15 cellular contexts compared by ENCODE assay signal in the genomic region with DNA sequence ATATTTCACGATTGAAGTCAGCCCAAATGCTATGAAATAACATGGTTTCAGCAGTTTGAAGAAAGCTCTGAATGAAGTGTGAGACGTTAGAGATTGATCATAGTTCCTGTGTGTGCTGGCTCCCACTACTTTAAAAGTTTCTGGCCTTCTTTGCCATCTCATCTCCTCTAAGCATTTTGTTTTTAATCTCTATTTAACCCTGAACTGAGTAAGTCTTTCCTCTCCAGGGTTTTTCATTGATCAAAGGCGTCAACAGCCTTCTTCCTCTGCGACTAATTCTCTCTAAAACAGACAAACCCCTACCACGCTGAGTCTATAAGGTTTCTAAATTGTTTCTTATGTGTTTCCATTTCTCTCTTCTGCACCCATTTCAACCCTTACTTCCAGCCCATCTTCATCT.
DNase-seq lines count a peak whose midpoint lies in the region; ATAC-seq, FAIRE-seq and TF ChIP-seq lines count a peak whose summit lies in the region.
"Had no signal": no experiment of that assay in that cellular context is flagged by ENCODE, and none has a peak within 500 bp of the region (broad histone marks: within the 10 kb centered on the region; RNA-seq: fewer than 3 reads in every experiment).

No MANE protein-coding gene starts in this region.

- no peaks in the 10 kb centered on the region for H3K79me2 ChIP-seq in fibroblast of lung (ENCODE audit: control insufficient read depth, insufficient read depth, low read length)

- no peaks in the 10 kb centered on the region for H3K27me3 ChIP-seq in fibroblast of lung (ENCODE audit: control insufficient read depth, insufficient read depth, low read length)
- H3K27me3 ChIP-seq: adrenal gland, uterus had no signal

- peak; percentile 22 for DNase-seq in activated naive CD4-positive, alpha-beta T cell treated with anti-CD3 and anti-CD28 coated beads for 36 hours
- no peak for DNase-seq in activated naive CD4-positive, alpha-beta T cell treated with anti-CD3 and anti-CD28 coated beads, Interleukin-2, amount 50 U/mL, for 16 hours
- DNase-seq in activated CD8-positive, alpha-beta T cell treated with anti-CD3 and anti-CD28 coated beads, Interleukin-2, amount 10 ng/mL, durations not matched to agents 7 days and 5 days = no peak
- DNase-seq in fibroblast of lung (ENCODE audit: low read depth in 2 of 2) (no peak), HTR-8/SVneo (ENCODE audit: insufficient read length, low spot score) (no peak)
- no peak for DNase-seq in stimulated activated naive CD8-positive, alpha-beta T cell treated with anti-CD3 and anti-CD28 coated beads, Interleukin-15, amount 100 ng/mL, for 72 hours
- DNase-seq in stimulated activated CD4-positive, alpha-beta T cell treated with anti-CD3 and anti-CD28 coated beads, Interleukin-1b, Interleukin-23, amount 100 ng/mL, for 48 hours = no peak
- DNase-seq: adrenal gland, COR-L47, islet precursor cell, NCI-H1417, NCI-H69, uterus had no signal

- TF ChIP-seq CTCF in fibroblast of lung (conservative IDR thresholded peaks at IDR 0.05 in 1 of 2, IDR thresholded peaks at IDR 0.05 in 1 of 2; ENCODE audit: low read depth in 1 of 2, low read length in 2 of 2) = no peak

- H3K4me3 ChIP-seq in fibroblast of lung (replicated peaks in 1 of 4; ENCODE audit: control extremely low read depth in 1 of 4, insufficient read depth in 1 of 4, low read depth in 3 of 4, low read length in 4 of 4) = no peak overlapping the region
- H3K4me3 ChIP-seq: uterus had no signal

- H3K27ac Mint-ChIP-seq in activated naive CD4-positive, alpha-beta T cell treated with anti-CD3 and anti-CD28 coated beads for 36 hours = peak overlapping the region; percentile 73
- peak overlapping the region; percentile 81 for H3K27ac Mint-ChIP-seq in activated CD8-positive, alpha-beta T cell treated with anti-CD3 and anti-CD28 coated beads, Interleukin-2, amount 10 ng/mL, durations not matched to agents 7 days and 5 days
- peak overlapping the region; percentile 60 to 96 for H3K27ac Mint-ChIP-seq in stimulated activated naive CD8-positive, alpha-beta T cell treated with anti-CD3 and anti-CD28 coated beads, Interleukin-15, amount 100 ng/mL, for 72 hours
- H3K27ac Mint-ChIP-seq: memory B cell had no signal

- peak overlapping the region; percentile 68 for H2AFZ ChIP-seq in fibroblast of lung (ENCODE audit: low read length)

- H3K27ac ChIP-seq in fibroblast of lung (ENCODE audit: insufficient read depth, low read length) = no peak overlapping the region
- H3K27ac ChIP-seq: uterus had no signal

- H3K9me3 ChIP-seq in fibroblast of lung (ENCODE audit: control insufficient read depth, insufficient read depth, low read depth, low read length) = no peaks in the 10 kb centered on the region
- H3K9me3 ChIP-seq: adrenal gland, uterus had no signal

- no peaks in the 10 kb centered on the region for H4K20me1 ChIP-seq in fibroblast of lung (ENCODE audit: control insufficient read depth, extremely low read depth, insufficient read depth, low read length)

- POLR2A ChIA-PET in activated CD8-positive, alpha-beta T cell treated with anti-CD3 and anti-CD28 coated beads, Interleukin-2, amount 10 ng/mL, durations not matched to agents 7 days and 5 days (lab: Charles Lee) = no interaction called here

- H3K9ac ChIP-seq in fibroblast of lung (ENCODE audit: insufficient read depth, low read length) = no peak overlapping the region

- no peaks in the 10 kb centered on the region for H3K36me3 ChIP-seq in fibroblast of lung (ENCODE audit: control insufficient read depth, insufficient read depth, low read length)
- H3K36me3 ChIP-seq: adrenal gland, uterus had no signal

- ATAC-seq in activated CD8-positive, alpha-beta T cell treated with anti-CD3 and anti-CD28 coated beads, Interleukin-2, amount 10 ng/mL, durations not matched to agents 7 days and 5 days = peak; percentile 75
- ATAC-seq in stimulated activated naive CD8-positive, alpha-beta T cell treated with anti-CD3 and anti-CD28 coated beads, Interleukin-15, amount 100 ng/mL, for 72 hours = peak; percentile 64
- ATAC-seq in HG02840 (IDR thresholded peaks at IDR 0.05; ENCODE audit: low FRiP score, unreplicated experiment) = no peak

- H3K27me3 Mint-ChIP-seq in activated naive CD4-positive, alpha-beta T cell treated with anti-CD3 and anti-CD28 coated beads for 36 hours (ENCODE audit: low read depth) = no peaks in the 10 kb centered on the region
- H3K27me3 Mint-ChIP-seq in activated CD8-positive, alpha-beta T cell treated with anti-CD3 and anti-CD28 coated beads, Interleukin-2, amount 10 ng/mL, durations not matched to agents 7 days and 5 days (ENCODE audit: low read depth) = no peaks in the 10 kb centered on the region
- no peaks in the 10 kb centered on the region for H3K27me3 Mint-ChIP-seq in stimulated activated naive CD8-positive, alpha-beta T cell treated with anti-CD3 and anti-CD28 coated beads, Interleukin-15, amount 100 ng/mL, for 72 hours
- H3K27me3 Mint-ChIP-seq: memory B cell had no signal

- peak overlapping the region; percentile 27 for H3K4me2 ChIP-seq in fibroblast of lung (ENCODE audit: extremely low read depth, insufficient read depth, low read length)

- no peaks in the 10 kb centered on the region for H3K4me1 ChIP-seq in fibroblast of lung (ENCODE audit: control insufficient read depth, extremely low read depth, insufficient read depth, low read length)

- no peaks in the 10 kb centered on the region for H3K36me3 Mint-ChIP-seq in activated naive CD4-positive, alpha-beta T cell treated with anti-CD3 and anti-CD28 coated beads for 36 hours (ENCODE audit: low read depth)
- peaks cover 46% of the 10 kb centered on the region for H3K36me3 Mint-ChIP-seq in activated CD8-positive, alpha-beta T cell treated with anti-CD3 and anti-CD28 coated beads, Interleukin-2, amount 10 ng/mL, durations not matched to agents 7 days and 5 days (ENCODE audit: low read depth)
- H3K36me3 Mint-ChIP-seq: memory B cell had no signal

- no peak for FAIRE-seq in HTR-8/SVneo (lab: Jason Lieb, UNC)

- no peaks in the 10 kb centered on the region for H3K9me3 Mint-ChIP-seq in activated naive CD4-positive, alpha-beta T cell treated with anti-CD3 and anti-CD28 coated beads for 36 hours
- H3K9me3 Mint-ChIP-seq in activated CD8-positive, alpha-beta T cell treated with anti-CD3 and anti-CD28 coated beads, Interleukin-2, amount 10 ng/mL, durations not matched to agents 7 days and 5 days (ENCODE audit: insufficient read depth) = peaks cover 22% of the 10 kb centered on the region
- H3K9me3 Mint-ChIP-seq in stimulated activated naive CD8-positive, alpha-beta T cell treated with anti-CD3 and anti-CD28 coated beads, Interleukin-15, amount 100 ng/mL, for 72 hours = peaks cover 0 to 11% of the 10 kb centered on the region in 2 donors
- H3K9me3 Mint-ChIP-seq: memory B cell had no signal

- intact Hi-C loops in activated naive CD4-positive, alpha-beta T cell treated with anti-CD3 and anti-CD28 coated beads for 36 hours (cut with micrococcal nuclease) = loop anchor here (1.0 to 10.0 kb wide), 11 partner anchors 37 to 897 kb away; a partner anchor contains a TSS

- H3K4me3 Mint-ChIP-seq in activated naive CD4-positive, alpha-beta T cell treated with anti-CD3 and anti-CD28 coated beads for 36 hours = peak overlapping the region; percentile 13
- H3K4me3 Mint-ChIP-seq in activated CD8-positive, alpha-beta T cell treated with anti-CD3 and anti-CD28 coated beads, Interleukin-2, amount 10 ng/mL, durations not matched to agents 7 days and 5 days = peak overlapping the region; percentile 46
- H3K4me3 Mint-ChIP-seq in stimulated activated naive CD8-positive, alpha-beta T cell treated with anti-CD3 and anti-CD28 coated beads, Interleukin-15, amount 100 ng/mL, for 72 hours = peak overlapping the region; percentile 47 to 78
- H3K4me3 Mint-ChIP-seq: memory B cell had no signal

- CTCF ChIA-PET in activated naive CD4-positive, alpha-beta T cell treated with anti-CD3 and anti-CD28 coated beads for 36 hours (lab: Charles Lee) = no interaction called here
- CTCF ChIA-PET in activated CD8-positive, alpha-beta T cell treated with anti-CD3 and anti-CD28 coated beads, Interleukin-2, amount 10 ng/mL, durations not matched to agents 7 days and 5 days (lab: Charles Lee) = no interaction called here

- peaks cover 49% of the 10 kb centered on the region for H3K4me1 Mint-ChIP-seq in activated naive CD4-positive, alpha-beta T cell treated with anti-CD3 and anti-CD28 coated beads for 36 hours (ENCODE audit: low read depth)
- peaks cover 53% of the 10 kb centered on the region for H3K4me1 Mint-ChIP-seq in activated CD8-positive, alpha-beta T cell treated with anti-CD3 and anti-CD28 coated beads, Interleukin-2, amount 10 ng/mL, durations not matched to agents 7 days and 5 days (ENCODE audit: low read depth)
- peaks cover 54% of the 10 kb centered on the region for H3K4me1 Mint-ChIP-seq in stimulated activated naive CD8-positive, alpha-beta T cell treated with anti-CD3 and anti-CD28 coated beads, Interleukin-15, amount 100 ng/mL, for 72 hours
